ENCODE assay signal across 26 cellular contexts in the genomic region with DNA sequence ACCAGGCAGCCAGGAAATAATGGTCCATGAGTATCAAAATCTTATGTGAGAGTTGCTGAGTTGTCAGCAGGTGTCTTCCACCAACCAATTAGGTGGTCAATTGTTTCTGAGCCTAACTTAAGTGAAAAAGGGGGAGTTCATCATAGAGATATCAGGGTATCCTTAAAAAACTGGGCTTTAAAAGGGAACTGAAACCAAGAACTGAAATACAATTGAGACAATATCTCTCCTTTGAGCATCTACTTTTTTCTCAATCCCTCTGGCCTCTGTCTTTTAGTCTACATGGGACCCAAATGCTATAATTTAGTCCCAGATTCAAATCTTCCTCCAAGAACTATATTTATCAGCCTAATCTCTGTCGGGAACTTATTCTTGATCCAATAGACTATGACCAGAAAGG.
"Had no signal": no experiment of that assay in that cellular context is flagged by ENCODE, and none has a peak within 500 bp of the region (broad histone marks: within the 10 kb centered on the region; RNA-seq: fewer than 3 reads in every experiment).

No MANE protein-coding gene starts in this region.

- DNase-seq: activated CD4-positive, alpha-beta memory T cell treated with anti-CD3 and anti-CD28 coated beads, Interleukin-2, amount 10 ng/mL, durations not matched to agents 7 days and 5 days; activated CD4-positive, alpha-beta T cell treated with anti-CD3 and anti-CD28 coated beads for 1 hour; activated CD4-positive, alpha-beta T cell treated with anti-CD3 and anti-CD28 coated beads for 4 hours; activated CD4-positive, alpha-beta T cell treated with anti-CD3 and anti-CD28 coated beads, Interleukin-2, amount 10 ng/mL, durations not matched to agents 7 days and 5 days; activated CD4-positive, alpha-beta T cell treated with anti-CD3 and anti-CD28 coated beads, Interleukin-2, amount 50 U/mL, for 4 hours; activated CD8-positive, alpha-beta memory T cell treated with anti-CD3 and anti-CD28 coated beads, Interleukin-2, amount 50 U/mL, for 48 hours; activated gamma-delta T cell; activated naive CD4-positive, alpha-beta T cell; activated naive CD4-positive, alpha-beta T cell treated with anti-CD3 and anti-CD28 coated beads, Interleukin-2, amount 10 ng/mL, durations not matched to agents 7 days and 5 days; activated naive CD8-positive, alpha-beta T cell treated with anti-CD3 and anti-CD28 coated beads, Interleukin-2, amount 10 ng/mL, durations not matched to agents 7 days and 5 days; activated T-cell treated with anti-CD3 and anti-CD28 coated beads for 4 hours; activated T-cell treated with anti-CD3 and anti-CD28 coated beads, Interleukin-2, amount 50 U/mL, for 24 hours; activated T-cell treated with anti-CD3 and anti-CD28 coated beads, Interleukin-2, amount 50 U/mL, for 72 hours; brain microvascular endothelial cell; cortex of kidney; dermis blood vessel endothelial cell; effector CD4-positive, alpha-beta T cell; effector memory CD8-positive, alpha-beta T cell; esophagus squamous epithelium; foreskin melanocyte; heart right ventricle; T-helper 2 cell had no signal

- H3K4me1 ChIP-seq: esophagus squamous epithelium, gastroesophageal sphincter had no signal

- H3K9me3 ChIP-seq: esophagus squamous epithelium, gastroesophageal sphincter had no signal

- H3K36me3 ChIP-seq: brain microvascular endothelial cell, esophagus squamous epithelium, gastroesophageal sphincter, heart right ventricle had no signal

- H3K27me3 ChIP-seq: brain microvascular endothelial cell, esophagus squamous epithelium, gastroesophageal sphincter, heart right ventricle, hepatocyte had no signal

- H3K27ac ChIP-seq: brain microvascular endothelial cell, epithelial cell of prostate, esophagus squamous epithelium, gastroesophageal sphincter, heart right ventricle, hepatocyte had no signal

- H3K27ac Mint-ChIP-seq: activated CD4-positive, alpha-beta memory T cell treated with anti-CD3 and anti-CD28 coated beads, Interleukin-2, amount 10 ng/mL, durations not matched to agents 7 days and 5 days; activated CD4-positive, alpha-beta T cell treated with anti-CD3 and anti-CD28 coated beads, Interleukin-2, amount 10 ng/mL, durations not matched to agents 7 days and 5 days; activated naive CD4-positive, alpha-beta T cell treated with anti-CD3 and anti-CD28 coated beads, Interleukin-2, amount 10 ng/mL, durations not matched to agents 7 days and 5 days; activated naive CD4-positive, alpha-beta T cell treated with anti-CD3 and anti-CD28 coated beads, Interleukin-2, amount 50 U/mL, for 72 hours; activated naive CD8-positive, alpha-beta T cell treated with anti-CD3 and anti-CD28 coated beads, Interleukin-2, amount 10 ng/mL, durations not matched to agents 7 days and 5 days; activated T-cell treated with anti-CD3 and anti-CD28 coated beads, Interleukin-2, amount 50 U/mL, for 24 hours; effector memory CD8-positive, alpha-beta T cell had no signal

- H3K4me3 Mint-ChIP-seq: activated CD4-positive, alpha-beta memory T cell treated with anti-CD3 and anti-CD28 coated beads, Interleukin-2, amount 10 ng/mL, durations not matched to agents 7 days and 5 days; activated CD4-positive, alpha-beta T cell treated with anti-CD3 and anti-CD28 coated beads, Interleukin-2, amount 10 ng/mL, durations not matched to agents 7 days and 5 days; activated naive CD4-positive, alpha-beta T cell treated with anti-CD3 and anti-CD28 coated beads, Interleukin-2, amount 10 ng/mL, durations not matched to agents 7 days and 5 days; activated naive CD8-positive, alpha-beta T cell treated with anti-CD3 and anti-CD28 coated beads, Interleukin-2, amount 10 ng/mL, durations not matched to agents 7 days and 5 days; activated T-cell treated with anti-CD3 and anti-CD28 coated beads, Interleukin-2, amount 50 U/mL, for 24 hours; activated T-cell treated with anti-CD3 and anti-CD28 coated beads, Interleukin-2, amount 50 U/mL, for 72 hours; effector memory CD8-positive, alpha-beta T cell had no signal

- ATAC-seq: activated naive CD4-positive, alpha-beta T cell treated with anti-CD3 and anti-CD28 coated beads, Interleukin-2, amount 50 U/mL, for 72 hours; activated T-cell treated with anti-CD3 and anti-CD28 coated beads, Interleukin-2, amount 50 U/mL, for 72 hours; effector memory CD8-positive, alpha-beta T cell; gastroesophageal sphincter; heart right ventricle had no signal

- H3K9me3 Mint-ChIP-seq: activated naive CD4-positive, alpha-beta T cell treated with anti-CD3 and anti-CD28 coated beads, Interleukin-2, amount 10 ng/mL, durations not matched to agents 7 days and 5 days; effector memory CD8-positive, alpha-beta T cell had no signal

- H3K36me3 Mint-ChIP-seq: activated naive CD4-positive, alpha-beta T cell treated with anti-CD3 and anti-CD28 coated beads, Interleukin-2, amount 10 ng/mL, durations not matched to agents 7 days and 5 days had no signal

- H3K4me3 ChIP-seq: esophagus squamous epithelium, gastroesophageal sphincter, heart right ventricle, hepatocyte had no signal
